14 cellular contexts compared by ENCODE assay signal in genomic region chr1:4174291-4175200, GRCh38.
DNase-seq lines count a peak whose midpoint lies in the region; ATAC-seq and TF ChIP-seq lines count a peak whose summit lies in the region.
"Had no signal": no experiment of that assay in that cellular context is flagged by ENCODE, and none has a peak within 500 bp of the region (broad histone marks: within the 10 kb centered on the region; RNA-seq: fewer than 3 reads in every experiment).

No MANE protein-coding gene starts in this region.

- no peak overlapping the region for H3K9ac ChIP-seq in SK-N-SH

- WGBS in SK-N-SH (ENCODE audit: low lambda C conversion rate): 41% methylated on average over 16 of the region's 21 CpGs
- 85 to 92% methylated on average over 21 of the region's 21 CpGs for WGBS in sigmoid colon, 2 donors

- no peak for ATAC-seq in SK-N-SH treated with all-trans-retinoic acid at 6 μM for 48 hours
- no peak for ATAC-seq in HG02973 (IDR thresholded peaks at IDR 0.05; ENCODE audit: unreplicated experiment)

- H3K36me3 ChIP-seq in SK-N-SH (replicated peaks in 1 of 2; ENCODE audit: control insufficient read depth in 1 of 2, insufficient read depth in 2 of 2, low read length in 1 of 2) (no peaks in the 10 kb centered on the region), sigmoid colon (no peaks in the 10 kb centered on the region)

- no peaks in the 10 kb centered on the region for H3K9me2 ChIP-seq in SK-N-SH

- H3K4me2 ChIP-seq in SK-N-SH: no peak overlapping the region

- H4K20me1 ChIP-seq in SK-N-SH (ENCODE audit: insufficient read depth): no peaks in the 10 kb centered on the region

- TF ChIP-seq POLR2A in sigmoid colon (IDR thresholded peaks at IDR 0.05): no peak

- TF ChIP-seq EP300 in SK-N-SH (IDR thresholded peaks at IDR 0.05; ENCODE audit: borderline replicate concordance in 1 of 2, low read depth in 1 of 2, low read length in 1 of 2) (no peak), sigmoid colon (IDR thresholded peaks at IDR 0.05) (no peak)

- TF ChIP-seq RAD21 in SK-N-SH (IDR thresholded peaks at IDR 0.05; ENCODE audit: low read length): no peak

- intact Hi-C loops in sigmoid colon (cut with DNase I): no loop called here

- H3K27me3 ChIP-seq in SK-N-SH (ENCODE audit: insufficient read depth): no peaks in the 10 kb centered on the region
- peaks cover 0 to 14% (median 0%) of the 10 kb centered on the region in 3 donors for H3K27me3 ChIP-seq in sigmoid colon

- DNase-seq in SK-N-SH (peak; percentile 17), GM20000 (ENCODE audit: low spot score) (peak; percentile 2), germinal center (ENCODE audit: low spot score) (peak; percentile 1), sigmoid colon (peak; percentile 54), kidney glomerular epithelial cell (lab: John Stamatoyannopoulos, UW) (no peak)
- DNase-seq in effector CD4-positive, alpha-beta T cell: no peak
- DNase-seq: C1 segment of cervical spinal cord, EL, NCI-H1436 treated with DMSO at 0.1 percent for 48 hours, NCI-H2081 treated with DMSO at 0.1 percent for 48 hours, NCI-H524 had no signal

- H2AFZ ChIP-seq in SK-N-SH (ENCODE audit: low read depth): no peak overlapping the region

- H3K79me2 ChIP-seq in SK-N-SH (ENCODE audit: insufficient read depth): no peaks in the 10 kb centered on the region

- H3K4me3 ChIP-seq in SK-N-SH (ENCODE audit: low read depth in 2 of 2, low read length in 1 of 2): no peak overlapping the region
- no peak overlapping the region for H3K4me3 ChIP-seq in sigmoid colon

- no peak overlapping the region for H3K27ac ChIP-seq in SK-N-SH (ENCODE audit: low read depth in 2 of 2, low read length in 1 of 2)
- no peak overlapping the region for H3K27ac ChIP-seq in sigmoid colon
- H3K27ac ChIP-seq: 22Rv1 had no signal

- H3F3A ChIP-seq in SK-N-SH (replicated peaks; ENCODE audit: insufficient read depth): no peaks in the 10 kb centered on the region

- POLR2A ChIA-PET in SK-N-SH (lab: Yijun Ruan, JAX): no interaction called here

- CTCF ChIA-PET in SK-N-SH (lab: Yijun Ruan, JAX): no interaction called here

- H3K4me1 ChIP-seq in SK-N-SH (ENCODE audit: control insufficient read depth in 1 of 2, insufficient read depth in 2 of 2, low read depth in 1 of 2, low read length in 1 of 2) (no peaks in the 10 kb centered on the region; a peak in 1 of 4 replicates), sigmoid colon (no peaks in the 10 kb centered on the region)

- TF ChIP-seq CTCF in SK-N-SH (IDR thresholded peaks at IDR 0.05) (no peak), GM20000 (IDR thresholded peaks at IDR 0.05; ENCODE audit: extremely low read depth, missing control alignments) (no peak), sigmoid colon (IDR thresholded peaks at IDR 0.05) (no peak)

- no peaks in the 10 kb centered on the region for H3K9me3 ChIP-seq in SK-N-SH
- H3K9me3 ChIP-seq in sigmoid colon: no peaks in the 10 kb centered on the region

TF ChIP-seq in SK-N-SH, 30 proteins besides CTCF, POLR2A, EP300 and RAD21 (continues in another document):
- TF ChIP-seq RFX5 (IDR thresholded peaks at IDR 0.05; ENCODE audit: low read length) (no peak), USF2 (IDR thresholded peaks at IDR 0.05; ENCODE audit: borderline replicate concordance, low read depth, low read length) (no peak), SIN3A (IDR thresholded peaks at IDR 0.05; ENCODE audit: borderline replicate concordance, low read depth, low read length) (no peak), FOSL2 (IDR thresholded peaks at IDR 0.05; ENCODE audit: borderline replicate concordance, low read depth) (no peak), EZH2phosphoT487 (IDR thresholded peaks at IDR 0.05; ENCODE audit: borderline replicate concordance, low read depth) (no peak), MEF2A (IDR thresholded peaks at IDR 0.05; ENCODE audit: borderline replicate concordance, low read depth) (no peak), GATA2 (CRISPR knock-in tag; IDR thresholded peaks at IDR 0.05) (no peak), REST (IDR thresholded peaks at IDR 0.05; ENCODE audit: low read depth, low read length) (no peak), RCOR1 (IDR thresholded peaks at IDR 0.05; ENCODE audit: low read length) (no peak), ELF1 (IDR thresholded peaks at IDR 0.05) (no peak)

TF ChIP-seq in SK-N-SH treated with all-trans-retinoic acid at 6 μM for 48 hours, 23 proteins besides CTCF, POLR2A, EP300 and RAD21:
- TF ChIP-seq PATZ1 (CRISPR knock-in tag; IDR thresholded peaks at IDR 0.05; ENCODE audit: borderline replicate concordance) (no peak), CSDC2 (CRISPR knock-in tag; IDR thresholded peaks at IDR 0.05) (no peak), OSR1 (CRISPR knock-in tag; IDR thresholded peaks at IDR 0.05) (no peak)
- TF ChIP-seq, protein P1, sequence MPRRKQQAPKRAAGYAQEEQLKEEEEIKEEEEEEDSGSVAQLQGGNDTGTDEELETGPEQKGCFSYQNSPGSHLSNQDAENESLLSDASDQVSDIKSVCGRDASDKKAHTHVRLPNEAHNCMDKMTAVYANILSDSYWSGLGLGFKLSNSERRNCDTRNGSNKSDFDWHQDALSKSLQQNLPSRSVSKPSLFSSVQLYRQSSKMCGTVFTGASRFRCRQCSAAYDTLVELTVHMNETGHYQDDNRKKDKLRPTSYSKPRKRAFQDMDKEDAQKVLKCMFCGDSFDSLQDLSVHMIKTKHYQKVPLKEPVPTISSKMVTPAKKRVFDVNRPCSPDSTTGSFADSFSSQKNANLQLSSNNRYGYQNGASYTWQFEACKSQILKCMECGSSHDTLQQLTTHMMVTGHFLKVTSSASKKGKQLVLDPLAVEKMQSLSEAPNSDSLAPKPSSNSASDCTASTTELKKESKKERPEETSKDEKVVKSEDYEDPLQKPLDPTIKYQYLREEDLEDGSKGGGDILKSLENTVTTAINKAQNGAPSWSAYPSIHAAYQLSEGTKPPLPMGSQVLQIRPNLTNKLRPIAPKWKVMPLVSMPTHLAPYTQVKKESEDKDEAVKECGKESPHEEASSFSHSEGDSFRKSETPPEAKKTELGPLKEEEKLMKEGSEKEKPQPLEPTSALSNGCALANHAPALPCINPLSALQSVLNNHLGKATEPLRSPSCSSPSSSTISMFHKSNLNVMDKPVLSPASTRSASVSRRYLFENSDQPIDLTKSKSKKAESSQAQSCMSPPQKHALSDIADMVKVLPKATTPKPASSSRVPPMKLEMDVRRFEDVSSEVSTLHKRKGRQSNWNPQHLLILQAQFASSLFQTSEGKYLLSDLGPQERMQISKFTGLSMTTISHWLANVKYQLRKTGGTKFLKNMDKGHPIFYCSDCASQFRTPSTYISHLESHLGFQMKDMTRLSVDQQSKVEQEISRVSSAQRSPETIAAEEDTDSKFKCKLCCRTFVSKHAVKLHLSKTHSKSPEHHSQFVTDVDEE (CRISPR knock-in tag; IDR thresholded peaks at IDR 0.05): no peak

Comparison
In these comparisons a context has a peak if more than half of its experiments do, and no peak if none do; other contexts are left out.
1. DNase-seq: peak in SK-N-SH (single experiment), GM20000 (single experiment), germinal center (single experiment) and sigmoid colon (single experiment); none in kidney glomerular epithelial cell (single experiment) and effector CD4-positive, alpha-beta T cell (single experiment).